In the genomic region with DNA sequence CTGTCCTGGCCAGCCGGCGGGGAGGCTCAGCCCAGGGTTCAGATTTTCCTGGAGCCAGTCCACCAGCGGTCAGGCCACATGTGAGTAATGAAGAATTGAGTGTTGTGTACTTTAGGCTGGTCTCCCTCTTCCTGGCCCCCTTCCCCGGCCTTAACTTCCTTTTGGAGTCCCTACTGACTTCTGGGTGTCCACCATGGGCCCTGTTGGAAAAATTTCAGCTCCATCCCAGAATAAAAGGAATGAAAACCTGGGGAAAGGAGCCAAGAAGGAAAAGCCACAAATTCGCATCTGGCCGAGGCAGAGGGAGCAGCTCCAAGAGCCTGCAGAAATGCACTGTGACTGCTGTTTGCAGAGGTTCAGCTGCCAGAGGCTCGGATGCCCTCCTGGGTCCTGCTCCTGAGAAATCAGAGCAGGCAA, we compare ENCODE assay signal across 9 cellular contexts. TPM values are rescaled to one million over a fixed set of nuclear protein-coding genes. Genes with fewer than 3 reads are reported as not detected.
A peak's percentile ranks its signal among the peaks of the same experiment; 100 is the strongest.
DNase-seq lines count a peak whose midpoint lies in the region; TF ChIP-seq lines count a peak whose summit lies in the region.
"Had no signal": no experiment of that assay in that cellular context is flagged by ENCODE, and none has a peak within 500 bp of the region (broad histone marks: within the 10 kb centered on the region; RNA-seq: fewer than 3 reads in every experiment).

No MANE protein-coding gene starts in this region.

- H2AFZ ChIP-seq in ACC112 (ENCODE audit: low read length, unreplicated experiment) (no peak overlapping the region), neural cell (ENCODE audit: low read depth, low read length) (no peak overlapping the region)

- H3K4me1 ChIP-seq in ACC112 (ENCODE audit: control insufficient read depth, insufficient read depth, low read length, unreplicated experiment) (no peaks in the 10 kb centered on the region), NT2/D1 (ENCODE audit: insufficient read depth, insufficient read length) (peaks cover 8% of the 10 kb centered on the region)

- no peak for TF ChIP-seq RAD21 in neural cell (conservative IDR thresholded peaks at IDR 0.05)

- H3K9ac ChIP-seq in NT2/D1 (ENCODE audit: insufficient read length, low read depth) (peak overlapping the region; percentile 73), neural cell (ENCODE audit: low read length) (peak overlapping the region; percentile 81)

- no peak for DNase-seq in NT2/D1 (ENCODE audit: low read depth, low spot score)
- DNase-seq in fibroblast of peridontal ligament (ENCODE audit: extremely low read depth), result peak; percentile 95
- no peak for DNase-seq in GM13976 (ENCODE audit: low spot score)
- DNase-seq in NCI-H2171 (lab: John Stamatoyannopoulos, UW), result no peak
- no peak for DNase-seq in nucleus accumbens (lab: John Stamatoyannopoulos, UW)
- DNase-seq in erythroblast (lab: John Stamatoyannopoulos, UW), result no peak

- H3F3A ChIP-seq in neural cell (ENCODE audit: insufficient read depth, low read length, poor library complexity, severe bottlenecking), result no peaks in the 10 kb centered on the region

- TF ChIP-seq POLR2A in erythroblast (IDR thresholded peaks at IDR 0.05; ENCODE audit: low read length), result no peak

- peak overlapping the region; percentile 27 for H3K4me2 ChIP-seq in neural cell (ENCODE audit: low read length)

- H3K27ac ChIP-seq in ACC112 (ENCODE audit: low read depth, low read length), result no peak overlapping the region
- H3K27ac ChIP-seq in neural cell (ENCODE audit: low read length), result peak overlapping the region; percentile 86
- H3K27ac ChIP-seq: BLaER1 treated with 17β-estradiol and CSF1 and Interleukin-3, amounts not matched to agents 10 nM and 100 nM had no signal

- H3K9me2 ChIP-seq in neural cell (ENCODE audit: insufficient read depth, low read length), result no peaks in the 10 kb centered on the region

- H3K9me3 ChIP-seq in NT2/D1 (ENCODE audit: insufficient read depth, low read length), result peaks cover 2% of the 10 kb centered on the region; the same call in 1 of the 2 replicates
- H3K9me3 ChIP-seq in neural cell (ENCODE audit: low read length), result no peaks in the 10 kb centered on the region
- H3K9me3 ChIP-seq: BLaER1 treated with 17β-estradiol and CSF1 and Interleukin-3, amounts not matched to agents 10 nM and 100 nM had no signal

- TF ChIP-seq CTCF in neural cell (IDR thresholded peaks at IDR 0.05; ENCODE audit: poor library complexity, severe bottlenecking) (no peak), GM13976 (IDR thresholded peaks at IDR 0.05; ENCODE audit: borderline replicate concordance, control extremely low read depth, extremely low read depth, insufficient read depth, missing control alignments) (no peak)

- H3K36me3 ChIP-seq in ACC112 (ENCODE audit: insufficient read depth, low read length), result no peaks in the 10 kb centered on the region
- no peaks in the 10 kb centered on the region for H3K36me3 ChIP-seq in NT2/D1 (ENCODE audit: insufficient read depth, insufficient read length, low read length)
- H3K36me3 ChIP-seq in neural cell (ENCODE audit: insufficient read depth, low read length), result no peaks in the 10 kb centered on the region
- H3K36me3 ChIP-seq: BLaER1 treated with 17β-estradiol and CSF1 and Interleukin-3, amounts not matched to agents 10 nM and 100 nM had no signal

- H4K20me1 ChIP-seq in neural cell (ENCODE audit: insufficient read depth), result no peaks in the 10 kb centered on the region
- H4K20me1 ChIP-seq: BLaER1 treated with 17β-estradiol and CSF1 and Interleukin-3, amounts not matched to agents 10 nM and 100 nM had no signal

- H3K79me2 ChIP-seq in ACC112 (ENCODE audit: control insufficient read depth, insufficient read depth, low read length, unreplicated experiment) (no peaks in the 10 kb centered on the region), neural cell (replicated peaks; ENCODE audit: insufficient read depth, low read length) (peaks cover 7% of the 10 kb centered on the region)

- H3K27me3 ChIP-seq in ACC112 (ENCODE audit: insufficient read depth, low read length) (peaks cover 30% of the 10 kb centered on the region), NT2/D1 (ENCODE audit: insufficient read depth, insufficient read length) (peaks cover 25% of the 10 kb centered on the region), neural cell (ENCODE audit: insufficient read depth, low read depth, low read length) (no peaks in the 10 kb centered on the region)

- in situ Hi-C loops in GM13976 (cut with MboI; ENCODE audit: low sequenced_read_pairs, unreplicated experiment), result no loop called here

- no peak for TF ChIP-seq EP300 in neural cell (conservative IDR thresholded peaks at IDR 0.05; ENCODE audit: poor library complexity, severe bottlenecking)

- H3K4me3 ChIP-seq in ACC112 (ENCODE audit: low read depth, low read length), result peak overlapping the region; percentile 67
- H3K4me3 ChIP-seq in NT2/D1 (ENCODE audit: insufficient read length, low read depth), result peak overlapping the region; percentile 47
- peak overlapping the region; percentile 67 for H3K4me3 ChIP-seq in neural cell (ENCODE audit: low read length)

TF ChIP-seq in neural cell, 6 proteins besides CTCF, POLR2A, EP300 and RAD21:
- TF ChIP-seq EZH2 (IDR thresholded peaks at IDR 0.05; ENCODE audit: borderline replicate concordance, insufficient read depth, low read length, poor library complexity, severe bottlenecking) (no peak), TAF1 (IDR thresholded peaks at IDR 0.05; ENCODE audit: low read depth) (no peak), SMC3 (conservative IDR thresholded peaks at IDR 0.05; ENCODE audit: poor library complexity) (no peak), POLR2AphosphoS5 (IDR thresholded peaks at IDR 0.05) (no peak), MXI1 (conservative IDR thresholded peaks at IDR 0.05; ENCODE audit: poor library complexity, severe bottlenecking) (no peak)
- TF ChIP-seq, protein P1, sequence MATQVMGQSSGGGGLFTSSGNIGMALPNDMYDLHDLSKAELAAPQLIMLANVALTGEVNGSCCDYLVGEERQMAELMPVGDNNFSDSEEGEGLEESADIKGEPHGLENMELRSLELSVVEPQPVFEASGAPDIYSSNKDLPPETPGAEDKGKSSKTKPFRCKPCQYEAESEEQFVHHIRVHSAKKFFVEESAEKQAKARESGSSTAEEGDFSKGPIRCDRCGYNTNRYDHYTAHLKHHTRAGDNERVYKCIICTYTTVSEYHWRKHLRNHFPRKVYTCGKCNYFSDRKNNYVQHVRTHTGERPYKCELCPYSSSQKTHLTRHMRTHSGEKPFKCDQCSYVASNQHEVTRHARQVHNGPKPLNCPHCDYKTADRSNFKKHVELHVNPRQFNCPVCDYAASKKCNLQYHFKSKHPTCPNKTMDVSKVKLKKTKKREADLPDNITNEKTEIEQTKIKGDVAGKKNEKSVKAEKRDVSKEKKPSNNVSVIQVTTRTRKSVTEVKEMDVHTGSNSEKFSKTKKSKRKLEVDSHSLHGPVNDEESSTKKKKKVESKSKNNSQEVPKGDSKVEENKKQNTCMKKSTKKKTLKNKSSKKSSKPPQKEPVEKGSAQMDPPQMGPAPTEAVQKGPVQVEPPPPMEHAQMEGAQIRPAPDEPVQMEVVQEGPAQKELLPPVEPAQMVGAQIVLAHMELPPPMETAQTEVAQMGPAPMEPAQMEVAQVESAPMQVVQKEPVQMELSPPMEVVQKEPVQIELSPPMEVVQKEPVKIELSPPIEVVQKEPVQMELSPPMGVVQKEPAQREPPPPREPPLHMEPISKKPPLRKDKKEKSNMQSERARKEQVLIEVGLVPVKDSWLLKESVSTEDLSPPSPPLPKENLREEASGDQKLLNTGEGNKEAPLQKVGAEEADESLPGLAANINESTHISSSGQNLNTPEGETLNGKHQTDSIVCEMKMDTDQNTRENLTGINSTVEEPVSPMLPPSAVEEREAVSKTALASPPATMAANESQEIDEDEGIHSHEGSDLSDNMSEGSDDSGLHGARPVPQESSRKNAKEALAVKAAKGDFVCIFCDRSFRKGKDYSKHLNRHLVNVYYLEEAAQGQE (IDR thresholded peaks at IDR 0.05; ENCODE audit: borderline replicate concordance), result no peak
TF ChIP-seq in neural cell: peak in this region for 0.

RNA-seq across cellular contexts. Expression of gene HHAT, which starts 35.5 kb away (rescaled TPM):
- polyA plus RNA-seq in neural cell, result 4.4 and 5.3 TPM in 2 replicates
- 8.6 and 8.8 TPM in 2 replicates for polyA minus RNA-seq in neural cell
